13 cellular contexts compared by ENCODE assay signal in genomic region chr13:26629260-26629659, GRCh38.
DNase-seq lines count a peak whose midpoint lies in the region; ATAC-seq, FAIRE-seq and TF ChIP-seq lines count a peak whose summit lies in the region.
"Had no signal": no experiment of that assay in that cellular context is flagged by ENCODE, and none has a peak within 500 bp of the region (broad histone marks: within the 10 kb centered on the region; RNA-seq: fewer than 3 reads in every experiment).

No MANE protein-coding gene starts in this region.

- dilution Hi-C loops in keratinocyte (cut with MboI; ENCODE audit: extremely low pct_ligation_motif_present, low sequenced_read_pairs) = no loop called here

- no peak for ATAC-seq in GM21723 (IDR thresholded peaks at IDR 0.05; ENCODE audit: unreplicated experiment)
- ATAC-seq: activated naive CD8-positive, alpha-beta T cell treated with anti-CD3 and anti-CD28 coated beads, Interleukin-2, amount 50 U/mL, for 24 hours had no signal

- no peaks in the 10 kb centered on the region for H3K9me1 ChIP-seq in keratinocyte (ENCODE audit: control insufficient read depth, extremely low read depth, insufficient read depth, low read length)

- H2AFZ ChIP-seq in keratinocyte (ENCODE audit: control insufficient read depth, low read length) = no peak overlapping the region

- no peak for FAIRE-seq in keratinocyte (lab: Jason Lieb, UNC)
- no peak for FAIRE-seq in frontal cortex (lab: Jason Lieb, UNC)
- FAIRE-seq: pancreas had no signal

- intact Hi-C loops in A673 (cut with micrococcal nuclease; ENCODE audit: unreplicated experiment) = no loop called here

- DNase-seq in A673 (ENCODE audit: low spot score) = peak; percentile 22
- DNase-seq in GDM1 (lab: John Stamatoyannopoulos, UW) = peak; percentile 13
- DNase-seq in UCSD-AML1 (lab: John Stamatoyannopoulos, UW; ENCODE audit: unreplicated experiment) = peak; percentile 16
- no peak for DNase-seq in keratinocyte (ENCODE audit: low read depth, low spot score)
- no peak for DNase-seq in AG20443 (ENCODE audit: low spot score)
- no peak for DNase-seq in 8988T
- no peak for DNase-seq in frontal cortex (ENCODE audit: low spot score in 2 of 2)
- DNase-seq: activated naive CD8-positive, alpha-beta T cell treated with anti-CD3 and anti-CD28 coated beads, Interleukin-2, amount 50 U/mL, for 24 hours; glutamatergic neuron; pancreas; T1000 had no signal

- CTCF ChIA-PET in A673 (lab: Charles Lee) = interaction anchor here (0.5 to 1.0 kb wide), 4 partner anchors 9 to 445 kb away, joined by 3 to 5 read pairs (median 3); no protein-coding TSS in a partner anchor

- no peaks in the 10 kb centered on the region for H4K20me1 ChIP-seq in keratinocyte (ENCODE audit: control insufficient read depth, extremely low read depth, insufficient read depth, low read length)

- H3K36me3 ChIP-seq in A673 (ENCODE audit: insufficient read depth, low read length, poor library complexity, severe bottlenecking) (no peaks in the 10 kb centered on the region), keratinocyte (ENCODE audit: control insufficient read depth in 2 of 2, extremely low read depth in 1 of 2, insufficient read depth in 2 of 2, low read length in 2 of 2) (no peaks in the 10 kb centered on the region)
- H3K36me3 ChIP-seq: pancreas had no signal

- H3K4me1 ChIP-seq in A673 (ENCODE audit: insufficient read depth, low read length, poor library complexity, severe bottlenecking) (no peaks in the 10 kb centered on the region), keratinocyte (ENCODE audit: control insufficient read depth, extremely low read depth, insufficient read depth, low read length) (no peaks in the 10 kb centered on the region)
- H3K4me1 ChIP-seq: pancreas had no signal

- H3K4me2 ChIP-seq in keratinocyte (ENCODE audit: control insufficient read depth, extremely low read depth, insufficient read depth, low read depth, low read length) = no peak overlapping the region
- H3K4me2 ChIP-seq: KMS-11 had no signal

- no peak overlapping the region for H3K27ac ChIP-seq in A673 (ENCODE audit: low read depth, low read length, poor library complexity, severe bottlenecking)
- H3K27ac ChIP-seq in keratinocyte (ENCODE audit: control insufficient read depth, insufficient read depth, low read length) = no peak overlapping the region
- H3K27ac ChIP-seq: KMS-11, pancreas had no signal

- H3K79me2 ChIP-seq in keratinocyte (ENCODE audit: control insufficient read depth, insufficient read depth, low read length) = no peaks in the 10 kb centered on the region

- no peak overlapping the region for H3K4me3 ChIP-seq in A673 (ENCODE audit: low read depth, low read length, poor library complexity, severe bottlenecking)
- no peak overlapping the region for H3K4me3 ChIP-seq in keratinocyte (ENCODE audit: control insufficient read depth in 2 of 3, extremely low read depth in 1 of 3, insufficient read depth in 2 of 3, low read depth in 1 of 3, low read length in 3 of 3)
- H3K4me3 ChIP-seq: pancreas had no signal

- H3K9ac ChIP-seq in keratinocyte (ENCODE audit: control insufficient read depth, extremely low read depth, insufficient read depth, low read length) = no peak overlapping the region
- H3K9ac ChIP-seq: KMS-11 had no signal

- POLR2A ChIA-PET in A673 (lab: Charles Lee; ENCODE audit: low non-redundant PET) = no interaction called here

- TF ChIP-seq CTCF in A673 (conservative IDR thresholded peaks at IDR 0.05; ENCODE audit: low read depth, low read length) = peak; percentile 43; the same call in 1 of the 2 replicates
- TF ChIP-seq CTCF in keratinocyte (optimal IDR thresholded peaks at IDR 0.05 in 1 of 3, IDR thresholded peaks at IDR 0.05 in 1 of 3, conservative IDR thresholded peaks at IDR 0.05 in 1 of 3; ENCODE audit: extremely low read depth in 1 of 3, insufficient read depth in 2 of 3, low read length in 3 of 3) = peak; percentile 16 to 62 (median 20)

- no peaks in the 10 kb centered on the region for H3K27me3 ChIP-seq in A673 (replicated peaks; ENCODE audit: insufficient read depth, low read depth, low read length, poor library complexity)
- H3K27me3 ChIP-seq in keratinocyte (ENCODE audit: control insufficient read depth, extremely low read depth, insufficient read depth, low read length) = no peaks in the 10 kb centered on the region
- H3K27me3 ChIP-seq: pancreas had no signal

- H3K9me3 ChIP-seq in A673 (ENCODE audit: low read depth, low read length, poor library complexity, severe bottlenecking) = peaks cover 6% of the 10 kb centered on the region
- H3K9me3 ChIP-seq in keratinocyte (ENCODE audit: control insufficient read depth, low read depth, low read length) = no peaks in the 10 kb centered on the region
- H3K9me3 ChIP-seq: pancreas had no signal

- no TSS peak for BruUV-seq in A673 (replicated peaks; lab: Mats Ljungman, UMichigan)

Comparison
In these comparisons a context has a peak if more than half of its experiments do, and no peak if none do; other contexts are left out.
1. DNase-seq: peak in A673 (single experiment), GDM1 (single experiment) and UCSD-AML1 (single experiment); none in keratinocyte (single experiment), AG20443 (single experiment), 8988T (single experiment) and frontal cortex (0 of 2).